8 cellular contexts compared by ENCODE assay signal in the genomic region with DNA sequence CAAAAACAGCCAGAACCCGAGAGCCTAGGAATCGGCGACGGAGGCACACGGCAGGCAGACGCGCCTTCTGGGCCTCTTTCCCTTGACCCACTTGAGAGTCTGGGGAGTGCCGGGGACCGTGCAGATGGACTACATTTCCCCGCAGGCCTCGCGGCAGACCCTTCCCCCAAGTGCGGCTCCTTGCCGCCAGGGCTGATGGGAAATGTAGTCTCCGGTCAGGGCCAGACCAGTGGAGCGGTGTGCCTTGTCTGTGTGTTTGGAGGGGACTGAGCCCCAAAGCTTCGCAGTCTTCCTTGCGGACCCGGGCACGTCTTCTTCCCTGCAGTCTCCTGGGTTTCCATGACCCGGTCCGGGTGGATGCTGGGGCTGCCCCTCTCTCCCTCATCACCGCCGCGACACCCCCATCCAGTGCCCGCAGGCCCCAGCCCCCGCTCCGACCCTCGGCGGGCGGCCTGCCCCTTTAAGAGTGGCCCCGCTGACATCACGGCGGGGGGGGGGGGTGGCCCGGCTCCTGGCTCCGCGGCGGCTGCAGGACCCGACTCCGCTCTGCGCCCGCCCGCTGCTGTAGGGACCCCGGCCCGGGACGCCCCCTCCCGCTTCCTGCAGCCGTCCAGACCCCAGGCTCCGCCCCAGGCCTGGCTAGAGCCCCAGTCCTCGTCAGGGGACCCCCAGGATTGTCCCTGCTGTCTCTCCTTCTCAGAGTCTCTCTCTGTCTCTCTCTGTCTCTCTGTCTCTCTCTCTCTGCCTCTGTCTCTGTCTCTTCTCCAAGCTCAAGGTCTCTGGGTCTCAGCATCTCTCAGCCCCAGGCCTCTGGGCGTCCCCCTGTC. TPM values are rescaled to one million over a fixed set of nuclear protein-coding genes. Genes with fewer than 3 reads are reported as not detected.
DNase-seq lines count a peak whose midpoint lies in the region; ATAC-seq and TF ChIP-seq lines count a peak whose summit lies in the region.

No MANE protein-coding gene starts in this region.

- TF ChIP-seq POLR2A in adrenal gland (IDR thresholded peaks at IDR 0.05) = no peak

- H3K9me3 ChIP-seq in SJCRH30 (replicated peaks) (no peaks in the 10 kb centered on the region), adrenal gland (replicated peaks in 1 of 3) (no peaks in the 10 kb centered on the region)

- H3K27me3 ChIP-seq in SJCRH30 (peaks cover 16% of the 10 kb centered on the region; the same call in 1 of the 2 replicates), adrenal gland (peaks cover 60% of the 10 kb centered on the region)

- H3K36me3 ChIP-seq in SJCRH30 = no peaks in the 10 kb centered on the region
- no peaks in the 10 kb centered on the region for H3K36me3 ChIP-seq in adrenal gland (replicated peaks in 1 of 2)

- H3K4me3 ChIP-seq in SJCRH30 (no peak overlapping the region), adrenal gland (no peak overlapping the region)

- no peak for TF ChIP-seq CTCF in adrenal gland (IDR thresholded peaks at IDR 0.05)

- peak; percentile 14 to 32 for DNase-seq in SJCRH30
- DNase-seq in adrenal gland = peak in 4 of 7 donors; percentile 22 to 51 (median 33)
- DNase-seq in hypothalamus (lab: John Stamatoyannopoulos, UW) = peak in 50 of 51 donors; percentile 25 to 91 (median 76)
- DNase-seq in stimulated activated CD4-positive, alpha-beta T cell treated with anti-CD3 and anti-CD28 coated beads, Interleukin-12 subunit alpha, Interleukin-12 subunit beta, amount 100 ng/mL, for 4 hours = peak; percentile 47
- no peak for DNase-seq in T1000 (lab: John Stamatoyannopoulos, UW)

- WGBS in adrenal gland, 4 donors = 1 to 3% (median 2%) methylated on average over 6 to 51 of the region's 51 CpGs

- peak; percentile 63 for ATAC-seq in GM19463 (IDR thresholded peaks at IDR 0.05; ENCODE audit: unreplicated experiment)
- ATAC-seq in GM18873 (IDR thresholded peaks at IDR 0.05; ENCODE audit: low FRiP score, unreplicated experiment) = no peak
- ATAC-seq in HG02970 (IDR thresholded peaks at IDR 0.05; ENCODE audit: low FRiP score, unreplicated experiment) = no peak

- intact Hi-C loops in adrenal gland (cut with DNase I) = loop anchor here in 1 of 2 donors (5.0 kb wide), 1 partner anchor 114 kb away; no protein-coding TSS in a partner anchor

- H3K27ac ChIP-seq in SJCRH30 (no peak overlapping the region), adrenal gland (no peak overlapping the region)

- H3K4me1 ChIP-seq in SJCRH30 (no peaks in the 10 kb centered on the region), adrenal gland (replicated peaks in 1 of 2) (no peaks in the 10 kb centered on the region)

RNA-seq across cellular contexts. Expression of gene CACNG7, which starts 0.8 kb away (rescaled TPM):
- not detected in 2 replicates for total RNA-seq in SJCRH30 (2014; rRNA removed; shearing (Covaris generic))
- under 1 TPM in 1 of 8 donors, not detected in 7; 0.14 TPM for total RNA-seq in adrenal gland
- 1 to 10 TPM in 1 of 3 donors, under 1 TPM in 2; 0.09 to 1.4 (median 0.13) TPM for polyA plus RNA-seq in adrenal gland

RNA-seq across cellular contexts. Expression of gene PRKCG, which starts 26.3 kb away (rescaled TPM):
- 0.06 TPM in 1 of 2 replicates, not detected in the other for total RNA-seq in SJCRH30 (2014; rRNA removed; shearing (Covaris generic))
- total RNA-seq in adrenal gland = not detected
- polyA plus RNA-seq in adrenal gland = not detected

RNA-seq across cellular contexts. Expression of gene MYADM, which starts 40.6 kb away (rescaled TPM):
- total RNA-seq in SJCRH30 (2014; rRNA removed; shearing (Covaris generic)) = 32.5 and 34.1 TPM in 2 replicates
- total RNA-seq in adrenal gland = 10 to 100 TPM; 20.2 to 74.0 (median 46.2) TPM
- polyA plus RNA-seq in adrenal gland = 10 to 100 TPM; 19.7 to 23.4 (median 22.7) TPM

RNA-seq across cellular contexts. Expression of gene CACNG8, which starts 54.4 kb away (rescaled TPM):
- not detected in 2 replicates for total RNA-seq in SJCRH30 (2014; rRNA removed; shearing (Covaris generic))
- under 1 TPM in 2 of 8 donors, not detected in 6; under 0.01 to 0.04 TPM for total RNA-seq in adrenal gland
- polyA plus RNA-seq in adrenal gland = under 1 TPM in 2 of 3 donors, not detected in 1; under 0.01 to 0.03 TPM
